6 cellular contexts compared by ENCODE assay signal in genomic region chr2:118811514-118811913, GRCh38.
"Had no signal": no experiment of that assay in that cellular context is flagged by ENCODE, and none has a peak within 500 bp of the region (broad histone marks: within the 10 kb centered on the region; RNA-seq: fewer than 3 reads in every experiment).

No MANE protein-coding gene starts in this region.

- FAIRE-seq: HepG2 had no signal

- DNase-seq: GM23248, GOT3, H7, HFFc6, KG1 had no signal
